Comparison of ENCODE assay signal across 8 cellular contexts in genomic region chr17:59837362-59838195, GRCh38. TPM values are rescaled to one million over a fixed set of nuclear protein-coding genes. Genes with fewer than 3 reads are reported as not detected.
DNase-seq lines count a peak whose midpoint lies in the region; ATAC-seq and TF ChIP-seq lines count a peak whose summit lies in the region.

No MANE protein-coding gene starts in this region.

- in situ Hi-C loops in GM13977 (cut with MboI; ENCODE audit: low pct_unique_long_range_greater_than_20kb, low sequenced_read_pairs, unreplicated experiment) = no loop called here

- TF ChIP-seq CTCF in A673 (conservative IDR thresholded peaks at IDR 0.05; ENCODE audit: low read depth, low read length) (no peak), GM13977 (IDR thresholded peaks at IDR 0.05; ENCODE audit: extremely low read depth, insufficient read depth, missing control alignments) (no peak)

- no TSS peak for BruUV-seq in A673 (replicated peaks; lab: Mats Ljungman, UMichigan)

- POLR2A ChIA-PET in A673 (lab: Charles Lee; ENCODE audit: low non-redundant PET) = interaction anchor here (0.5 to 1.6 kb wide), 9 partner anchors 8 to 636 kb away, joined by 3 to 21 read pairs (median 6); no protein-coding TSS in a partner anchor

- peak overlapping the region; percentile 55 for H3K4me3 ChIP-seq in A673 (ENCODE audit: low read depth, low read length, poor library complexity, severe bottlenecking)

- H3K27ac ChIP-seq in A673 (ENCODE audit: low read depth, low read length, poor library complexity, severe bottlenecking) (peak overlapping the region; percentile 100), cingulate gyrus (ENCODE audit: low read depth, low read length) (peak overlapping the region; percentile 88)

- CTCF ChIA-PET in A673 (lab: Charles Lee) = interaction anchor here (0.6 to 3.3 kb wide), 4 partner anchors 22 to 527 kb away, joined by 3 to 24 read pairs (median 4); no protein-coding TSS in a partner anchor

- peak; percentile 63 for ATAC-seq in HG02763 (IDR thresholded peaks at IDR 0.05; ENCODE audit: unreplicated experiment)

- intact Hi-C loops in A673 (cut with micrococcal nuclease; ENCODE audit: unreplicated experiment) = loop anchor here (2.0 to 5.0 kb wide), 3 partner anchors 35 to 65 kb away; no protein-coding TSS in a partner anchor

- H3K9me3 ChIP-seq in A673 (ENCODE audit: low read depth, low read length, poor library complexity, severe bottlenecking) = no peaks in the 10 kb centered on the region

- DNase-seq in A673 (ENCODE audit: low spot score) (peak; percentile 100), GM13977 (ENCODE audit: low spot score) (peak; percentile 62), NCI-H1105 treated with DMSO at 0.1 percent for 48 hours (lab: John Stamatoyannopoulos, UW) (peak; percentile 76), T1000 (lab: John Stamatoyannopoulos, UW) (peak; percentile 79), kidney glomerular epithelial cell (lab: John Stamatoyannopoulos, UW) (peak; percentile 100)
- DNase-seq in stimulated activated CD8-positive, alpha-beta memory T cell treated with anti-CD3 and anti-CD28 coated beads, Interleukin-7, amount 100 ng/mL, for 4 hours (ENCODE audit: low read depth in 2 of 2) = peak; percentile 53 to 67

- peaks cover 13% of the 10 kb centered on the region for H3K36me3 ChIP-seq in A673 (ENCODE audit: insufficient read depth, low read length, poor library complexity, severe bottlenecking)

- no peaks in the 10 kb centered on the region for H3K27me3 ChIP-seq in A673 (replicated peaks; ENCODE audit: insufficient read depth, low read depth, low read length, poor library complexity)

- peaks cover 34% of the 10 kb centered on the region for H3K4me1 ChIP-seq in A673 (ENCODE audit: insufficient read depth, low read length, poor library complexity, severe bottlenecking)

RNA-seq across cellular contexts. Expression of gene TUBD1, which starts 55.2 kb away (rescaled TPM):
- 16.1 and 23.3 TPM in 2 replicates for total RNA-seq in A673 (2021)

RNA-seq across cellular contexts. Expression of gene RPS6KB1, which starts 55.3 kb away (rescaled TPM):
- 56.4 and 56.5 TPM in 2 replicates for total RNA-seq in A673 (2021)

Comparison
In these comparisons a context has a peak if more than half of its experiments do, and no peak if none do; other contexts are left out.
1. Peak in every context shown above with its lines: DNase-seq, ATAC-seq, H3K4me3 ChIP-seq and H3K27ac ChIP-seq.